In the genomic region with DNA sequence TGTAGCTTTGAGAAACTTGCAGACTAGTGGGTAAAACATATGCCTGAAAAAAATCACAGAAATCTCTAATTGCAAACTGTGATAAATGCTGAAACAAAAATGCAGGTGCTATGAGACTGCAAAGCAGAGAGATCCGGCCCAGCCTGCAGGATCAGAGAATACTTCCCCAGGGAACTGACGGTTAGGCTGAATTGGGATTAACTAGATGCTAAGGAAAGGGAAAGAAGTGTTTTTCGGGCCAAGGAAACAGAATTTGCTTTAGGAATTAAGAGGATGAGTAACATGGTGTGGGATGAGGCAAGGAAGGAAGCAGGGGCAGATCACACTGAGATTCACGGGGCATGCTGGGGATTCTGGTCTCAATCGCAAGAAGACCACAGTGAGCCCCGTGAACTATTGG, we compare ENCODE assay signal across 1 cellular context.
TF ChIP-seq lines count a peak whose summit lies in the region.

No MANE protein-coding gene starts in this region.

TF ChIP-seq in GM23338, 12 proteins besides CTCF, POLR2A, EP300 and RAD21:
- TF ChIP-seq, protein P1, sequence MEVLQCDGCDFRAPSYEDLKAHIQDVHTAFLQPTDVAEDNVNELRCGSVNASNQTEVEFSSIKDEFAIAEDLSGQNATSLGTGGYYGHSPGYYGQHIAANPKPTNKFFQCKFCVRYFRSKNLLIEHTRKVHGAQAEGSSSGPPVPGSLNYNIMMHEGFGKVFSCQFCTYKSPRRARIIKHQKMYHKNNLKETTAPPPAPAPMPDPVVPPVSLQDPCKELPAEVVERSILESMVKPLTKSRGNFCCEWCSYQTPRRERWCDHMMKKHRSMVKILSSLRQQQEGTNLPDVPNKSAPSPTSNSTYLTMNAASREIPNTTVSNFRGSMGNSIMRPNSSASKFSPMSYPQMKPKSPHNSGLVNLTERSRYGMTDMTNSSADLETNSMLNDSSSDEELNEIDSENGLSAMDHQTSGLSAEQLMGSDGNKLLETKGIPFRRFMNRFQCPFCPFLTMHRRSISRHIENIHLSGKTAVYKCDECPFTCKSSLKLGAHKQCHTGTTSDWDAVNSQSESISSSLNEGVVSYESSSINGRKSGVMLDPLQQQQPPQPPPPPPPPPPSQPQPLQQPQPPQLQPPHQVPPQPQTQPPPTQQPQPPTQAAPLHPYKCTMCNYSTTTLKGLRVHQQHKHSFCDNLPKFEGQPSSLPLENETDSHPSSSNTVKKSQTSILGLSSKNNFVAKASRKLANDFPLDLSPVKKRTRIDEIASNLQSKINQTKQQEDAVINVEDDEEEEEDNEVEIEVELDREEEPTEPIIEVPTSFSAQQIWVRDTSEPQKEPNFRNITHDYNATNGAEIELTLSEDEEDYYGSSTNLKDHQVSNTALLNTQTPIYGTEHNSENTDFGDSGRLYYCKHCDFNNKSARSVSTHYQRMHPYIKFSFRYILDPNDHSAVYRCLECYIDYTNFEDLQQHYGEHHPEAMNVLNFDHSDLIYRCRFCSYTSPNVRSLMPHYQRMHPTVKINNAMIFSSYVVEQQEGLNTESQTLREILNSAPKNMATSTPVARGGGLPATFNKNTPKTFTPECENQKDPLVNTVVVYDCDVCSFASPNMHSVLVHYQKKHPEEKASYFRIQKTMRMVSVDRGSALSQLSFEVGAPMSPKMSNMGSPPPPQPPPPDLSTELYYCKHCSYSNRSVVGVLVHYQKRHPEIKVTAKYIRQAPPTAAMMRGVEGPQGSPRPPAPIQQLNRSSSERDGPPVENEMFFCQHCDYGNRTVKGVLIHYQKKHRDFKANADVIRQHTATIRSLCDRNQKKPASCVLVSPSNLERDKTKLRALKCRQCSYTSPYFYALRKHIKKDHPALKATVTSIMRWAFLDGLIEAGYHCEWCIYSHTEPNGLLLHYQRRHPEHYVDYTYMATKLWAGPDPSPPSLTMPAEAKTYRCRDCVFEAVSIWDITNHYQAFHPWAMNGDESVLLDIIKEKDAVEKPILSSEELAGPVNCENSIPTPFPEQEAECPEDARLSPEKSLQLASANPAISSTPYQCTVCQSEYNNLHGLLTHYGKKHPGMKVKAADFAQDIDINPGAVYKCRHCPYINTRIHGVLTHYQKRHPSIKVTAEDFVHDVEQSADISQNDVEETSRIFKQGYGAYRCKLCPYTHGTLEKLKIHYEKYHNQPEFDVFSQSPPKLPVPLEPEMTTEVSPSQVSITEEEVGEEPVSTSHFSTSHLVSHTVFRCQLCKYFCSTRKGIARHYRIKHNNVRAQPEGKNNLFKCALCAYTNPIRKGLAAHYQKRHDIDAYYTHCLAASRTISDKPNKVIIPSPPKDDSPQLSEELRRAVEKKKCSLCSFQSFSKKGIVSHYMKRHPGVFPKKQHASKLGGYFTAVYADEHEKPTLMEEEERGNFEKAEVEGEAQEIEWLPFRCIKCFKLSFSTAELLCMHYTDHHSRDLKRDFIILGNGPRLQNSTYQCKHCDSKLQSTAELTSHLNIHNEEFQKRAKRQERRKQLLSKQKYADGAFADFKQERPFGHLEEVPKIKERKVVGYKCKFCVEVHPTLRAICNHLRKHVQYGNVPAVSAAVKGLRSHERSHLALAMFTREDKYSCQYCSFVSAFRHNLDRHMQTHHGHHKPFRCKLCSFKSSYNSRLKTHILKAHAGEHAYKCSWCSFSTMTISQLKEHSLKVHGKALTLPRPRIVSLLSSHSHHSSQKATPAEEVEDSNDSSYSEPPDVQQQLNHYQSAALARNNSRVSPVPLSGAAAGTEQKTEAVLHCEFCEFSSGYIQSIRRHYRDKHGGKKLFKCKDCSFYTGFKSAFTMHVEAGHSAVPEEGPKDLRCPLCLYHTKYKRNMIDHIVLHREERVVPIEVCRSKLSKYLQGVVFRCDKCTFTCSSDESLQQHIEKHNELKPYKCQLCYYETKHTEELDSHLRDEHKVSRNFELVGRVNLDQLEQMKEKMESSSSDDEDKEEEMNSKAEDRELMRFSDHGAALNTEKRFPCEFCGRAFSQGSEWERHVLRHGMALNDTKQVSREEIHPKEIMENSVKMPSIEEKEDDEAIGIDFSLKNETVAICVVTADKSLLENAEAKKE (CRISPR knock-in tag; IDR thresholded peaks at IDR 0.05) = no peak
- TF ChIP-seq POLR2AphosphoS5 (IDR thresholded peaks at IDR 0.05; ENCODE audit: low read depth) (no peak), ZNF331 (CRISPR knock-in tag; IDR thresholded peaks at IDR 0.05; ENCODE audit: low read depth) (no peak), NANOG (IDR thresholded peaks at IDR 0.05; ENCODE audit: borderline replicate concordance) (no peak), CREB1 (CRISPR knock-in tag; IDR thresholded peaks at IDR 0.05; ENCODE audit: low read depth) (no peak), STAT1 (IDR thresholded peaks at IDR 0.05; ENCODE audit: unreplicated experiment) (no peak)
- TF ChIP-seq, protein P2, sequence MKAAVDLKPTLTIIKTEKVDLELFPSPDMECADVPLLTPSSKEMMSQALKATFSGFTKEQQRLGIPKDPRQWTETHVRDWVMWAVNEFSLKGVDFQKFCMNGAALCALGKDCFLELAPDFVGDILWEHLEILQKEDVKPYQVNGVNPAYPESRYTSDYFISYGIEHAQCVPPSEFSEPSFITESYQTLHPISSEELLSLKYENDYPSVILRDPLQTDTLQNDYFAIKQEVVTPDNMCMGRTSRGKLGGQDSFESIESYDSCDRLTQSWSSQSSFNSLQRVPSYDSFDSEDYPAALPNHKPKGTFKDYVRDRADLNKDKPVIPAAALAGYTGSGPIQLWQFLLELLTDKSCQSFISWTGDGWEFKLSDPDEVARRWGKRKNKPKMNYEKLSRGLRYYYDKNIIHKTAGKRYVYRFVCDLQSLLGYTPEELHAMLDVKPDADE (IDR thresholded peaks at IDR 0.05) = no peak
